Comparison of ENCODE assay signal across 1 cellular context in the genomic region with DNA sequence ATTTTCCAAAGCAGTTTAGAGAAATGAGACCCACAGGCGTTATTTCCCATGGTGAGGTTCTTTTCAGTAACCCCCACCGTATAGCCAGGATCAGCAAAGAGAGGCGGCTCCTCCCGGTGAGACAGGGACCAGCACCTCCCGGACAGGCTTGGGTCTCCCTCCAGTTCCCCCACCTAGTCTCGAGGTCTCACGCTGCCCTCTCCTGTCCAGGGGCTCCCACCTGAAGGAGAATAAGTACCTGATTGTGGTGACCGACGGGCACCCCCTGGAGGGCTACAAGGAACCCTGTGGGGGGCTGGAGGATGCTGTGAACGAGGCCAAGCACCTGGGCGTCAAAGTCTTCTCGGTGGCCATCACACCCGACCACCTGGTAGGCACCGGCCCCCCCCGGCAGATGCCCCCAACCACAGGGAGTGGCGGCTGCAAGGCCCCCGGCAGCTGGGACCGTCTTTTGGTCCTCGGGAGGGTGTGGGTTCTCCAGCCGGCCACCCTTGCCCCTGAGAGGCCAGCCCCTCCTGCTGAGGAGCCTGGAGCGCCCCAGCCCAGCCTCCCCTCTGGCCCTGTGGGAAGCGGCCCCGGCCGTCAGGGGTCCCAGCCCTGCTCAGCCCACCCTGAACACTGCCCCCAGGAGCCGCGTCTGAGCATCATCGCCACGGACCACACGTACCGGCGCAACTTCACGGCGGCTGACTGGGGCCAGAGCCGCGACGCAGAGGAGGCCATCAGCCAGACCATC.
TF ChIP-seq lines count a peak whose summit lies in the region.

No MANE protein-coding gene starts in this region.

TF ChIP-seq in IMR-90, 13 proteins besides CTCF, POLR2A, EP300 and RAD21:
- no peak for TF ChIP-seq MXI1 (IDR thresholded peaks at IDR 0.05; ENCODE audit: borderline replicate concordance, low read depth, low read length)
- TF ChIP-seq MAZ (IDR thresholded peaks at IDR 0.05; ENCODE audit: borderline replicate concordance, low read depth, low read length): no peak
- no peak for TF ChIP-seq SMC3 (IDR thresholded peaks at IDR 0.05; ENCODE audit: low read depth, low read length)
- no peak for TF ChIP-seq FOS (IDR thresholded peaks at IDR 0.05; ENCODE audit: low read depth, low read length)
- no peak for TF ChIP-seq CHD1 (IDR thresholded peaks at IDR 0.05; ENCODE audit: low read depth, low read length)
- no peak for TF ChIP-seq NFE2L2 (IDR thresholded peaks at IDR 0.05; ENCODE audit: low read depth, low read length)
- no peak for TF ChIP-seq RFX5 (IDR thresholded peaks at IDR 0.05; ENCODE audit: low read depth, low read length)
- no peak for TF ChIP-seq BHLHE40 (IDR thresholded peaks at IDR 0.05; ENCODE audit: low read depth, low read length)
- TF ChIP-seq, protein P1, sequence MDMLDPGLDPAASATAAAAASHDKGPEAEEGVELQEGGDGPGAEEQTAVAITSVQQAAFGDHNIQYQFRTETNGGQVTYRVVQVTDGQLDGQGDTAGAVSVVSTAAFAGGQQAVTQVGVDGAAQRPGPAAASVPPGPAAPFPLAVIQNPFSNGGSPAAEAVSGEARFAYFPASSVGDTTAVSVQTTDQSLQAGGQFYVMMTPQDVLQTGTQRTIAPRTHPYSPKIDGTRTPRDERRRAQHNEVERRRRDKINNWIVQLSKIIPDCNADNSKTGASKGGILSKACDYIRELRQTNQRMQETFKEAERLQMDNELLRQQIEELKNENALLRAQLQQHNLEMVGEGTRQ (IDR thresholded peaks at IDR 0.05; ENCODE audit: low read depth, low read length): no peak
- TF ChIP-seq CEBPB (IDR thresholded peaks at IDR 0.05; ENCODE audit: low read depth, low read length): no peak
- TF ChIP-seq, protein P2, sequence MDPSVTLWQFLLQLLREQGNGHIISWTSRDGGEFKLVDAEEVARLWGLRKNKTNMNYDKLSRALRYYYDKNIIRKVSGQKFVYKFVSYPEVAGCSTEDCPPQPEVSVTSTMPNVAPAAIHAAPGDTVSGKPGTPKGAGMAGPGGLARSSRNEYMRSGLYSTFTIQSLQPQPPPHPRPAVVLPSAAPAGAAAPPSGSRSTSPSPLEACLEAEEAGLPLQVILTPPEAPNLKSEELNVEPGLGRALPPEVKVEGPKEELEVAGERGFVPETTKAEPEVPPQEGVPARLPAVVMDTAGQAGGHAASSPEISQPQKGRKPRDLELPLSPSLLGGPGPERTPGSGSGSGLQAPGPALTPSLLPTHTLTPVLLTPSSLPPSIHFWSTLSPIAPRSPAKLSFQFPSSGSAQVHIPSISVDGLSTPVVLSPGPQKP (IDR thresholded peaks at IDR 0.05; ENCODE audit: borderline replicate concordance, low read depth, low read length): no peak
- no peak for TF ChIP-seq RCOR1 (IDR thresholded peaks at IDR 0.05; ENCODE audit: insufficient replicate concordance, low read length)
- no peak for TF ChIP-seq MAFK (IDR thresholded peaks at IDR 0.05; ENCODE audit: low read depth, low read length)
